In the genomic region with DNA sequence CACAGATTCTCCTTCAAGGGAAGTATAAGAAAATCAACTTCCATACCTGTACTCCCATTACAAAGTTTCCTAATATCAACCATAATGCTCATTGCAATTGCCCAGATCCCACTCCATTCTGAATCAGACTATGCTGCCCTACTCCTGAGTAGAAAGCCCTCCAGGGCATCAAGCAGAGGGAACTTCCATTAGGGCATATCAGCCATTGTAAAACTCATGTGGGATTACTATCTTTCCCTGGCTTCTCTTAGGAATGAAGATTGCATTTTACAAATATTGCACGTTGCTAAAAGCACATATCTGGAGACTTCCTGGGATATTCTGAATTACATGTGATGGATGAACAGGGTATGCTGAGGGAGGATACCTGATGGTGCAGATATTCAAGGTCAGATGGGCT, we compare ENCODE assay signal across 33 cellular contexts.
"Had no signal": no experiment of that assay in that cellular context is flagged by ENCODE, and none has a peak within 500 bp of the region (broad histone marks: within the 10 kb centered on the region; RNA-seq: fewer than 3 reads in every experiment).

No MANE protein-coding gene starts in this region.

- DNase-seq: Karpas-422, KG1, MG63, MV-4-11, NCI-H1048, NCI-H1092, NCI-H1092 treated with DMSO at 0.1 percent for 48 hours, NCI-H1105, NCI-H1105 treated with DMSO at 0.1 percent for 48 hours, NCI-H1417, NCI-H1417 treated with DMSO at 0.1 percent for 48 hours, NCI-H1436, NCI-H1436 treated with DMSO at 0.1 percent for 48 hours, NCI-H146, NCI-H1694, NCI-H1694 treated with DMSO at 0.1 percent for 48 hours, NCI-H187, NCI-H187 treated with DMSO at 0.1 percent for 48 hours, NCI-H1930, NCI-H2029, NCI-H2029 treated with DMSO at 0.1 percent for 48 hours, NCI-H2081, NCI-H2081 treated with DMSO at 0.1 percent for 48 hours, NCI-H2107, NCI-H2171, NCI-H2171 treated with DMSO at 0.1 percent for 48 hours, NCI-H2227 treated with DMSO at 0.1 percent for 48 hours, NCI-H226, NCI-H345, NCI-H446, NCI-H446 treated with DMSO at 0.1 percent for 48 hours, NCI-H510A had no signal

- H3K36me3 ChIP-seq: MG63 had no signal

- H3K9me3 ChIP-seq: MG63 had no signal

- H3K9ac ChIP-seq: KMS-11 had no signal

- H3K27me3 ChIP-seq: MG63 had no signal

- H3K4me3 ChIP-seq: MG63 had no signal
